ENCODE assay signal across 8 cellular contexts in genomic region chr10:74923556-74923955, GRCh38.
DNase-seq lines count a peak whose midpoint lies in the region; ATAC-seq and TF ChIP-seq lines count a peak whose summit lies in the region.

No MANE protein-coding gene starts in this region.

- DNase-seq in EH (ENCODE audit: low read depth): peak; percentile 13
- peak; percentile 75 for DNase-seq in NCI-H82 treated with DMSO at 0.1 percent for 48 hours (lab: John Stamatoyannopoulos, UW; ENCODE audit: unreplicated experiment)
- no peak for DNase-seq in esophagus muscularis mucosa (ENCODE audit: extremely low spot score)
- no peak for DNase-seq in middle frontal gyrus (ENCODE audit: extremely low spot score, low spot score)
- no peak for DNase-seq in midbrain (lab: John Stamatoyannopoulos, UW)
- DNase-seq in kidney tubule cell (ENCODE audit: low spot score): no peak

- WGBS in esophagus muscularis mucosa: 43% methylated on average over 4 of the region's 4 CpGs

- H3K36me3 ChIP-seq in esophagus muscularis mucosa (no peaks in the 10 kb centered on the region), skeletal muscle satellite cell (ENCODE audit: insufficient read depth, low read length) (no peaks in the 10 kb centered on the region)

- peak overlapping the region; percentile 79 to 87 (median 86) for H3K27ac ChIP-seq in esophagus muscularis mucosa (replicated peaks in 1 of 4)

- peak overlapping the region; percentile 28 for H3K9ac ChIP-seq in skeletal muscle satellite cell (ENCODE audit: low read depth, low read length)

- H3K27me3 ChIP-seq in esophagus muscularis mucosa: no peaks in the 10 kb centered on the region
- H3K27me3 ChIP-seq in skeletal muscle satellite cell (ENCODE audit: control insufficient read depth, insufficient read depth, low read length): no peaks in the 10 kb centered on the region

- H3K4me2 ChIP-seq in skeletal muscle satellite cell (ENCODE audit: low read length): peak overlapping the region; percentile 70

- H3K9me3 ChIP-seq in esophagus muscularis mucosa: no peaks in the 10 kb centered on the region
- H3K9me3 ChIP-seq in skeletal muscle satellite cell (replicated peaks; ENCODE audit: low read length): no peaks in the 10 kb centered on the region

- ATAC-seq in GM18519 (IDR thresholded peaks at IDR 0.05; ENCODE audit: low FRiP score, unreplicated experiment): no peak

- peaks cover 65 to 79% (median 78%) of the 10 kb centered on the region in 4 donors for H3K4me1 ChIP-seq in esophagus muscularis mucosa
- H3K4me1 ChIP-seq in skeletal muscle satellite cell (ENCODE audit: control insufficient read depth, insufficient read depth, low read length): peaks cover 57% of the 10 kb centered on the region

- no peak for TF ChIP-seq POLR2A in esophagus muscularis mucosa (IDR thresholded peaks at IDR 0.05; ENCODE audit: low read depth)

- intact Hi-C loops in esophagus muscularis mucosa (cut with DNase I): loop anchor here (5.0 kb wide), 1 partner anchor 96 kb away; the partner anchor contains the start of gene KAT6B

- no peak for TF ChIP-seq EP300 in esophagus muscularis mucosa (IDR thresholded peaks at IDR 0.05)

- no peak for TF ChIP-seq CTCF in esophagus muscularis mucosa (IDR thresholded peaks at IDR 0.05)

- H3K4me3 ChIP-seq in esophagus muscularis mucosa (no peak overlapping the region), skeletal muscle satellite cell (ENCODE audit: low read length) (peak overlapping the region; percentile 32)

Comparison
In these comparisons a context has a peak if more than half of its experiments do, and no peak if none do; other contexts are left out.
1. DNase-seq: peak in EH (single experiment) and NCI-H82 treated with DMSO at 0.1 percent for 48 hours (single experiment); none in esophagus muscularis mucosa (single experiment), middle frontal gyrus (single experiment), midbrain (single experiment) and kidney tubule cell (single experiment).